20 cellular contexts compared by ENCODE assay signal in genomic region chrY:7845776-7846175, GRCh38.
DNase-seq lines count a peak whose midpoint lies in the region; ATAC-seq and TF ChIP-seq lines count a peak whose summit lies in the region.
"Had no signal": no experiment of that assay in that cellular context is flagged by ENCODE, and none has a peak within 500 bp of the region (broad histone marks: within the 10 kb centered on the region; RNA-seq: fewer than 3 reads in every experiment).

No MANE protein-coding gene starts in this region.

- H3K9me3 Mint-ChIP-seq in activated T-cell treated with anti-CD3 and anti-CD28 coated beads, Interleukin-2, amount 50 U/mL, for 72 hours = no peaks in the 10 kb centered on the region
- H3K9me3 Mint-ChIP-seq: CD8-positive, alpha-beta T cell; H9; IgD-negative memory B cell had no signal

- H2AFZ ChIP-seq in ACC112 (ENCODE audit: low read length, unreplicated experiment) = no peak overlapping the region

- no peak overlapping the region for H3K27ac Mint-ChIP-seq in activated T-cell treated with anti-CD3 and anti-CD28 coated beads, Interleukin-2, amount 50 U/mL, for 72 hours
- H3K27ac Mint-ChIP-seq: B cell; CD8-positive, alpha-beta T cell; H9; IgD-negative memory B cell had no signal

- no peak for ATAC-seq in activated T-cell treated with anti-CD3 and anti-CD28 coated beads, Interleukin-2, amount 50 U/mL, for 72 hours (replicated peaks in 1 of 2)
- ATAC-seq: A549; CD8-positive, alpha-beta T cell; HepG2 had no signal

- H3K79me2 ChIP-seq in ACC112 (ENCODE audit: control insufficient read depth, insufficient read depth, low read length, unreplicated experiment) = no peaks in the 10 kb centered on the region

- no peaks in the 10 kb centered on the region for H3K36me3 ChIP-seq in ACC112 (ENCODE audit: insufficient read depth, low read length)
- H3K36me3 ChIP-seq: BLaER1 treated with 17β-estradiol and CSF1 and Interleukin-3, amounts not matched to agents 10 nM and 100 nM had no signal

- H3K4me3 ChIP-seq in ACC112 (ENCODE audit: low read depth, low read length) (no peak overlapping the region), foreskin fibroblast (ENCODE audit: low read depth in 1 of 2, low read length in 2 of 2) (no peak overlapping the region)
- H3K4me3 ChIP-seq: A549; BLaER1 treated with 17β-estradiol and CSF1 and Interleukin-3, amounts not matched to agents 10 nM and 100 nM had no signal

- H3K4me1 ChIP-seq in ACC112 (ENCODE audit: control insufficient read depth, insufficient read depth, low read length, unreplicated experiment) = peaks cover 8% of the 10 kb centered on the region
- H3K4me1 ChIP-seq: A549; BLaER1 treated with 17β-estradiol and CSF1 and Interleukin-3, amounts not matched to agents 10 nM and 100 nM had no signal

- no peaks in the 10 kb centered on the region for H3K27me3 ChIP-seq in ACC112 (ENCODE audit: insufficient read depth, low read length)
- H3K27me3 ChIP-seq: BLaER1 treated with 17β-estradiol and CSF1 and Interleukin-3, amounts not matched to agents 10 nM and 100 nM had no signal

- H3K27me3 Mint-ChIP-seq in activated T-cell treated with anti-CD3 and anti-CD28 coated beads, Interleukin-2, amount 50 U/mL, for 72 hours (ENCODE audit: low read depth) = no peaks in the 10 kb centered on the region
- H3K27me3 Mint-ChIP-seq: IgD-negative memory B cell had no signal

- peak overlapping the region; percentile 57; the same call in 1 of the 2 replicates for H3K27ac ChIP-seq in ACC112 (ENCODE audit: low read depth, low read length)
- H3K27ac ChIP-seq: 22Rv1; A549; BLaER1 treated with 17β-estradiol and CSF1 and Interleukin-3, amounts not matched to agents 10 nM and 100 nM had no signal

- H3K36me3 Mint-ChIP-seq in activated T-cell treated with anti-CD3 and anti-CD28 coated beads, Interleukin-2, amount 50 U/mL, for 72 hours (ENCODE audit: insufficient read depth in 2 of 2) = peaks cover 0 to 1% of the 10 kb centered on the region in 2 donors
- H3K36me3 Mint-ChIP-seq: CD8-positive, alpha-beta T cell; IgD-negative memory B cell had no signal

- TF ChIP-seq CTCF in foreskin fibroblast (IDR thresholded peaks at IDR 0.05; ENCODE audit: low read depth, low read length) = no peak

- no peaks in the 10 kb centered on the region for H3K4me1 Mint-ChIP-seq in activated T-cell treated with anti-CD3 and anti-CD28 coated beads, Interleukin-2, amount 50 U/mL, for 72 hours (ENCODE audit: low read depth)
- H3K4me1 Mint-ChIP-seq: B cell, H9, IgD-negative memory B cell had no signal

- DNase-seq in EL (peak; percentile 45), LHCN-M2 (ENCODE audit: low read depth) (peak; percentile 47), foreskin fibroblast (peak; percentile 42 to 56), NCI-H524 treated with DMSO at 0.1 percent for 48 hours (lab: John Stamatoyannopoulos, UW) (no peak), NCI-H748 treated with DMSO at 0.1 percent for 48 hours (lab: John Stamatoyannopoulos, UW) (no peak)
- DNase-seq in activated T-cell treated with anti-CD3 and anti-CD28 coated beads, Interleukin-2, amount 50 U/mL, for 72 hours = no peak
- DNase-seq: CD8-positive, alpha-beta T cell; DMS 273 treated with DMSO at 0.1 percent for 48 hours; DMS53; DND-41; GF-D8; H9; KBM-7 had no signal

- H3K4me3 Mint-ChIP-seq in activated T-cell treated with anti-CD3 and anti-CD28 coated beads, Interleukin-2, amount 50 U/mL, for 72 hours = no peak overlapping the region
- H3K4me3 Mint-ChIP-seq: B cell; CD8-positive, alpha-beta T cell; H9; IgD-negative memory B cell had no signal

Comparison
In these comparisons a context has a peak if more than half of its experiments do, and no peak if none do; other contexts are left out.
1. DNase-seq: peak in EL (single experiment), LHCN-M2 (single experiment) and foreskin fibroblast (2 of 2); none in activated T-cell treated with anti-CD3 and anti-CD28 coated beads, Interleukin-2, amount 50 U/mL, for 72 hours (0 of 2), NCI-H524 treated with DMSO at 0.1 percent for 48 hours (single experiment) and NCI-H748 treated with DMSO at 0.1 percent for 48 hours (single experiment).